Comparison of ENCODE assay signal across 1 cellular context in genomic region chr7:151745090-151745638, GRCh38.
TF ChIP-seq lines count a peak whose summit lies in the region.

No MANE protein-coding gene starts in this region.

TF ChIP-seq in HepG2, 621 proteins besides CTCF, POLR2A, EP300 and RAD21 (continued from another document and continues in another):
- no peak for TF ChIP-seq CEBPZ (IDR thresholded peaks at IDR 0.05; ENCODE audit: low read length)
- peak; percentile 77; the same call in 1 of the 2 replicates for TF ChIP-seq AHR (CRISPR knock-in tag; IDR thresholded peaks at IDR 0.05)
- TF ChIP-seq HNRNPUL1 (IDR thresholded peaks at IDR 0.05; ENCODE audit: low read depth, low read length) = no peak
- peak; percentile 84 for TF ChIP-seq PPARG (CRISPR knock-in tag; conservative IDR thresholded peaks at IDR 0.05)
- no peak for TF ChIP-seq ZNF354B (CRISPR knock-in tag; IDR thresholded peaks at IDR 0.05)
- TF ChIP-seq HDAC1 (CRISPR knock-in tag; IDR thresholded peaks at IDR 0.05) = peak; percentile 84
- 0 out of 2 replicates have a peak, but pooled peaks have one; percentile 74 for TF ChIP-seq ZNF343 (CRISPR knock-in tag; IDR thresholded peaks at IDR 0.05)
- no peak for TF ChIP-seq ZFP62 (CRISPR knock-in tag; IDR thresholded peaks at IDR 0.05)
- no peak for TF ChIP-seq ZNF704 (CRISPR knock-in tag; IDR thresholded peaks at IDR 0.05; ENCODE audit: borderline replicate concordance)
- TF ChIP-seq, protein P1, sequence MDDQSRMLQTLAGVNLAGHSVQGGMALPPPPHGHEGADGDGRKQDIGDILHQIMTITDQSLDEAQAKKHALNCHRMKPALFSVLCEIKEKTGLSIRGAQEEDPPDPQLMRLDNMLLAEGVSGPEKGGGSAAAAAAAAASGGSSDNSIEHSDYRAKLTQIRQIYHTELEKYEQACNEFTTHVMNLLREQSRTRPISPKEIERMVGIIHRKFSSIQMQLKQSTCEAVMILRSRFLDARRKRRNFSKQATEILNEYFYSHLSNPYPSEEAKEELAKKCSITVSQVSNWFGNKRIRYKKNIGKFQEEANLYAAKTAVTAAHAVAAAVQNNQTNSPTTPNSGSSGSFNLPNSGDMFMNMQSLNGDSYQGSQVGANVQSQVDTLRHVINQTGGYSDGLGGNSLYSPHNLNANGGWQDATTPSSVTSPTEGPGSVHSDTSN (CRISPR knock-in tag; IDR thresholded peaks at IDR 0.05; ENCODE audit: borderline replicate concordance) = no peak
- no peak for TF ChIP-seq KAT2B (IDR thresholded peaks at IDR 0.05; ENCODE audit: borderline replicate concordance, low read depth, low read length)
- TF ChIP-seq ZNF234 (CRISPR knock-in tag; conservative IDR thresholded peaks at IDR 0.05) = no peak
- TF ChIP-seq TFE3 (CRISPR knock-in tag; IDR thresholded peaks at IDR 0.05) = peak; percentile 94
- peak; percentile 71 for TF ChIP-seq ZNF572 (CRISPR knock-in tag; IDR thresholded peaks at IDR 0.05)
- TF ChIP-seq EED (CRISPR knock-in tag; IDR thresholded peaks at IDR 0.05) = no peak
- TF ChIP-seq, protein P2, sequence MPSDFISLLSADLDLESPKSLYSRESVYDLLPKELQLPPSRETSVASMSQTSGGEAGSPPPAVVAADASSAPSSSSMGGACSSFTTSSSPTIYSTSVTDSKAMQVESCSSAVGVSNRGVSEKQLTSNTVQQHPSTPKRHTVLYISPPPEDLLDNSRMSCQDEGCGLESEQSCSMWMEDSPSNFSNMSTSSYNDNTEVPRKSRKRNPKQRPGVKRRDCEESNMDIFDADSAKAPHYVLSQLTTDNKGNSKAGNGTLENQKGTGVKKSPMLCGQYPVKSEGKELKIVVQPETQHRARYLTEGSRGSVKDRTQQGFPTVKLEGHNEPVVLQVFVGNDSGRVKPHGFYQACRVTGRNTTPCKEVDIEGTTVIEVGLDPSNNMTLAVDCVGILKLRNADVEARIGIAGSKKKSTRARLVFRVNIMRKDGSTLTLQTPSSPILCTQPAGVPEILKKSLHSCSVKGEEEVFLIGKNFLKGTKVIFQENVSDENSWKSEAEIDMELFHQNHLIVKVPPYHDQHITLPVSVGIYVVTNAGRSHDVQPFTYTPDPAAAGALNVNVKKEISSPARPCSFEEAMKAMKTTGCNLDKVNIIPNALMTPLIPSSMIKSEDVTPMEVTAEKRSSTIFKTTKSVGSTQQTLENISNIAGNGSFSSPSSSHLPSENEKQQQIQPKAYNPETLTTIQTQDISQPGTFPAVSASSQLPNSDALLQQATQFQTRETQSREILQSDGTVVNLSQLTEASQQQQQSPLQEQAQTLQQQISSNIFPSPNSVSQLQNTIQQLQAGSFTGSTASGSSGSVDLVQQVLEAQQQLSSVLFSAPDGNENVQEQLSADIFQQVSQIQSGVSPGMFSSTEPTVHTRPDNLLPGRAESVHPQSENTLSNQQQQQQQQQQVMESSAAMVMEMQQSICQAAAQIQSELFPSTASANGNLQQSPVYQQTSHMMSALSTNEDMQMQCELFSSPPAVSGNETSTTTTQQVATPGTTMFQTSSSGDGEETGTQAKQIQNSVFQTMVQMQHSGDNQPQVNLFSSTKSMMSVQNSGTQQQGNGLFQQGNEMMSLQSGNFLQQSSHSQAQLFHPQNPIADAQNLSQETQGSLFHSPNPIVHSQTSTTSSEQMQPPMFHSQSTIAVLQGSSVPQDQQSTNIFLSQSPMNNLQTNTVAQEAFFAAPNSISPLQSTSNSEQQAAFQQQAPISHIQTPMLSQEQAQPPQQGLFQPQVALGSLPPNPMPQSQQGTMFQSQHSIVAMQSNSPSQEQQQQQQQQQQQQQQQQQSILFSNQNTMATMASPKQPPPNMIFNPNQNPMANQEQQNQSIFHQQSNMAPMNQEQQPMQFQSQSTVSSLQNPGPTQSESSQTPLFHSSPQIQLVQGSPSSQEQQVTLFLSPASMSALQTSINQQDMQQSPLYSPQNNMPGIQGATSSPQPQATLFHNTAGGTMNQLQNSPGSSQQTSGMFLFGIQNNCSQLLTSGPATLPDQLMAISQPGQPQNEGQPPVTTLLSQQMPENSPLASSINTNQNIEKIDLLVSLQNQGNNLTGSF (CRISPR knock-in tag; IDR thresholded peaks at IDR 0.05) = no peak
- TF ChIP-seq ZNF331 (CRISPR knock-in tag; IDR thresholded peaks at IDR 0.05) = peak; percentile 94
- TF ChIP-seq, protein P3, sequence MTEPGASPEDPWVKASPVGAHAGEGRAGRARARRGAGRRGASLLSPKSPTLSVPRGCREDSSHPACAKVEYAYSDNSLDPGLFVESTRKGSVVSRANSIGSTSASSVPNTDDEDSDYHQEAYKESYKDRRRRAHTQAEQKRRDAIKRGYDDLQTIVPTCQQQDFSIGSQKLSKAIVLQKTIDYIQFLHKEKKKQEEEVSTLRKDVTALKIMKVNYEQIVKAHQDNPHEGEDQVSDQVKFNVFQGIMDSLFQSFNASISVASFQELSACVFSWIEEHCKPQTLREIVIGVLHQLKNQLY (CRISPR knock-in tag; IDR thresholded peaks at IDR 0.05) = peak; percentile 86
- no peak for TF ChIP-seq ZNF136 (CRISPR knock-in tag; IDR thresholded peaks at IDR 0.05; ENCODE audit: low read depth)
- no peak for TF ChIP-seq ZNF75D (CRISPR knock-in tag; IDR thresholded peaks at IDR 0.05; ENCODE audit: borderline replicate concordance)
- peak; percentile 43; the same call in 1 of the 2 replicates for TF ChIP-seq MAFF (IDR thresholded peaks at IDR 0.05; ENCODE audit: low read depth, low read length)
- TF ChIP-seq ZXDC (CRISPR knock-in tag; IDR thresholded peaks at IDR 0.05) = peak; percentile 81; the same call in 1 of the 2 replicates
- no peak; the same call in 1 of the 2 replicates for TF ChIP-seq ZNF101 (CRISPR knock-in tag; IDR thresholded peaks at IDR 0.05; ENCODE audit: borderline replicate concordance, low read depth)
- no peak for TF ChIP-seq IKZF4 (CRISPR knock-in tag; IDR thresholded peaks at IDR 0.05; ENCODE audit: borderline replicate concordance, low read depth, not compliant biosample characterization)
- no peak for TF ChIP-seq ARNT (IDR thresholded peaks at IDR 0.05)
- no peak for TF ChIP-seq ZSCAN12 (CRISPR knock-in tag; IDR thresholded peaks at IDR 0.05)
- TF ChIP-seq FOXA1 (IDR thresholded peaks at IDR 0.05) = no peak
- TF ChIP-seq FOXA1 (CRISPR knock-in tag; IDR thresholded peaks at IDR 0.05) = peak; percentile 71
- TF ChIP-seq TMF1 (CRISPR knock-in tag; IDR thresholded peaks at IDR 0.05; ENCODE audit: low read depth) = no peak
- no peak for TF ChIP-seq THYN1 (CRISPR knock-in tag; IDR thresholded peaks at IDR 0.05; ENCODE audit: borderline replicate concordance, low read depth)
- TF ChIP-seq ZHX1 (CRISPR knock-in tag; IDR thresholded peaks at IDR 0.05; ENCODE audit: low read depth) = peak; percentile 92
- TF ChIP-seq ZNF749 (CRISPR knock-in tag; IDR thresholded peaks at IDR 0.05; ENCODE audit: borderline replicate concordance) = no peak
- TF ChIP-seq ZNF616 (CRISPR knock-in tag; IDR thresholded peaks at IDR 0.05; ENCODE audit: low read depth) = no peak
- TF ChIP-seq ZNF747 (CRISPR knock-in tag; IDR thresholded peaks at IDR 0.05; ENCODE audit: borderline replicate concordance) = peak; percentile 89; the same call in 1 of the 2 replicates
- TF ChIP-seq NFKBIZ (CRISPR knock-in tag; IDR thresholded peaks at IDR 0.05) = peak; percentile 84; the same call in 1 of the 2 replicates
- TF ChIP-seq, protein P4, sequence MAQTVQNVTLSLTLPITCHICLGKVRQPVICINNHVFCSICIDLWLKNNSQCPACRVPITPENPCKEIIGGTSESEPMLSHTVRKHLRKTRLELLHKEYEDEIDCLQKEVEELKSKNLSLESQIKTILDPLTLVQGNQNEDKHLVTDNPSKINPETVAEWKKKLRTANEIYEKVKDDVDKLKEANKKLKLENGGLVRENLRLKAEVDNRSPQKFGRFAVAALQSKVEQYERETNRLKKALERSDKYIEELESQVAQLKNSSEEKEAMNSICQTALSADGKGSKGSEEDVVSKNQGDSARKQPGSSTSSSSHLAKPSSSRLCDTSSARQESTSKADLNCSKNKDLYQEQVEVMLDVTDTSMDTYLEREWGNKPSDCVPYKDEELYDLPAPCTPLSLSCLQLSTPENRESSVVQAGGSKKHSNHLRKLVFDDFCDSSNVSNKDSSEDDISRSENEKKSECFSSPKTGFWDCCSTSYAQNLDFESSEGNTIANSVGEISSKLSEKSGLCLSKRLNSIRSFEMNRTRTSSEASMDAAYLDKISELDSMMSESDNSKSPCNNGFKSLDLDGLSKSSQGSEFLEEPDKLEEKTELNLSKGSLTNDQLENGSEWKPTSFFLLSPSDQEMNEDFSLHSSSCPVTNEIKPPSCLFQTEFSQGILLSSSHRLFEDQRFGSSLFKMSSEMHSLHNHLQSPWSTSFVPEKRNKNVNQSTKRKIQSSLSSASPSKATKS (CRISPR knock-in tag; IDR thresholded peaks at IDR 0.05) = no peak
- TF ChIP-seq ZNF550 (CRISPR knock-in tag; IDR thresholded peaks at IDR 0.05; ENCODE audit: borderline replicate concordance) = 0 out of 2 replicates have a peak, but pooled peaks have one; percentile 53
- peak; percentile 86; the same call in 1 of the 2 replicates for TF ChIP-seq MTA1 (CRISPR knock-in tag; IDR thresholded peaks at IDR 0.05; ENCODE audit: borderline replicate concordance)
- no peak for TF ChIP-seq ZNF549 (CRISPR knock-in tag; IDR thresholded peaks at IDR 0.05)
- peak; percentile 80 for TF ChIP-seq KMT2A (CRISPR knock-in tag; IDR thresholded peaks at IDR 0.05)
- TF ChIP-seq CEBPG (CRISPR knock-in tag; IDR thresholded peaks at IDR 0.05) = peak; percentile 98
